ENCODE assay signal across 1 cellular context in genomic region chr14:35331605-35332516, GRCh38.
A peak's percentile ranks its signal among the peaks of the same experiment; 100 is the strongest.
TF ChIP-seq lines count a peak whose summit lies in the region.

No MANE protein-coding gene starts in this region.

TF ChIP-seq in K562, 482 proteins besides CTCF, POLR2A, EP300 and RAD21 (continued from another document):
- TF ChIP-seq MLLT1 (IDR thresholded peaks at IDR 0.05) (no peak), ZNF124 (CRISPR knock-in tag; IDR thresholded peaks at IDR 0.05) (no peak), ZNF76 (CRISPR knock-in tag; IDR thresholded peaks at IDR 0.05; ENCODE audit: borderline replicate concordance) (no peak), CREM (IDR thresholded peaks at IDR 0.05; ENCODE audit: low read depth) (peak; percentile 93), ZFX (CRISPR knock-in tag; IDR thresholded peaks at IDR 0.05) (peak; percentile 28; the same call in 1 of the 2 replicates), MECOM (CRISPR knock-in tag; IDR thresholded peaks at IDR 0.05) (no peak), KDM1A (IDR thresholded peaks at IDR 0.05) (peak; percentile 95), ZNF12 (CRISPR knock-in tag; IDR thresholded peaks at IDR 0.05) (no peak), VEZF1 (CRISPR knock-in tag; IDR thresholded peaks at IDR 0.05) (no peak), JUND (IDR thresholded peaks at IDR 0.05; ENCODE audit: borderline replicate concordance, low read depth, low read length) (peak; percentile 91), JUND (tag; IDR thresholded peaks at IDR 0.05; ENCODE audit: borderline replicate concordance, low read depth, low read length) (peak; percentile 92), ZC3H4 (CRISPR knock-in tag; IDR thresholded peaks at IDR 0.05; ENCODE audit: borderline replicate concordance) (no peak), ESRRA (IDR thresholded peaks at IDR 0.05; ENCODE audit: borderline replicate concordance, low read depth) (peak; percentile 98), MTA1 (IDR thresholded peaks at IDR 0.05; ENCODE audit: borderline replicate concordance) (no peak), CBX3 (IDR thresholded peaks at IDR 0.05; ENCODE audit: borderline replicate concordance in 1 of 2, low read length in 2 of 2) (no peak), ATF1 (CRISPR knock-in tag; IDR thresholded peaks at IDR 0.05) (no peak), ATF1 (tag; IDR thresholded peaks at IDR 0.05) (peak; percentile 93), RCOR1 (IDR thresholded peaks at IDR 0.05; ENCODE audit: borderline replicate concordance in 1 of 2, low read depth in 2 of 2, low read length in 2 of 2) (peak in 1 of 2 experiments; percentile 91; a peak in 3 of 4 replicates), CGGBP1 (CRISPR knock-in tag; IDR thresholded peaks at IDR 0.05) (no peak), EHMT2 (IDR thresholded peaks at IDR 0.05) (no peak), CREB1 (IDR thresholded peaks at IDR 0.05) (peak; percentile 85), CREB1 (CRISPR knock-in tag; IDR thresholded peaks at IDR 0.05) (peak; percentile 76), CBFA2T3 (IDR thresholded peaks at IDR 0.05) (peak; percentile 32), USF2 (CRISPR knock-in tag; IDR thresholded peaks at IDR 0.05) (no peak), HDAC2 (IDR thresholded peaks at IDR 0.05) (0 out of 2 replicates have a peak, but pooled peaks have one; percentile 43), MYC (IDR thresholded peaks at IDR 0.05; ENCODE audit: low read depth, low read length) (no peak), MYC (CRISPR knock-in tag; IDR thresholded peaks at IDR 0.05; ENCODE audit: borderline replicate concordance, low read depth) (no peak), FOSL1 (tag; conservative IDR thresholded peaks at IDR 0.05) (0 out of 2 replicates have a peak, but pooled peaks have one; percentile 15), ZFPM2 (CRISPR knock-in tag; IDR thresholded peaks at IDR 0.05) (no peak), JUN (IDR thresholded peaks at IDR 0.05; ENCODE audit: borderline replicate concordance, low read depth, low read length) (peak; percentile 82), JUN (CRISPR knock-in tag; IDR thresholded peaks at IDR 0.05; ENCODE audit: borderline replicate concordance) (no peak), ZNF318 (IDR thresholded peaks at IDR 0.05; ENCODE audit: borderline replicate concordance in 1 of 2, low read depth in 1 of 2) (0 out of 4 replicates have a peak, but pooled peaks of 1 of the 2 experiments have one; percentile 28), ZNF316 (IDR thresholded peaks at IDR 0.05) (peak; percentile 25; the same call in 1 of the 2 replicates)
